Comparison of ENCODE assay signal across 9 cellular contexts in the genomic region with DNA sequence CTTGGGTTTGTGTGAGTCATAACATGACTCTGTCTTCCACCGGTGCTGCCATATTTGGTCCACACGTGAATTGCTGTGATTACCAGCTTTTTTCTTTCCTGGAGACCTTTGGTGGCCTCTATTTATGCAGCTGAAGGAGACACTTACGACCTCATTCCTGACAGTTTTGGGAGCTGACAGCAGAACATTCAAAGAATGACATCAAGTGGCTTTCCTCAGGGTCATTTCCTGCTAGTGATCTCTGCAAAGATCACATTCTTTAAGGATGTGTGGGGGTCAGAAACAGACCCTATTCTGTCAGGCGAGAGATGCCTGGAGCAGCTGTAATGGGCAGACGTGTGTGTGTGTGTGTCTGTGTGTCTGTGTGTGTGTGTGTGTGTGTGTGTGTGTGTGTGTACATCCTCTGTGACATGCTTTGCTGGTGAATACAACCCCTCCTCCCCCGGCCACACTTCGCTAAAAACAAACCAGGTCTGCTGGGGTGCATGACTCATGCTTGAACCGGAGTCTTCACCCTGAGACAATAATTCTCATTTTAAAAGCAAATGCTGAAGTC.
DNase-seq lines count a peak whose midpoint lies in the region; ATAC-seq, FAIRE-seq and TF ChIP-seq lines count a peak whose summit lies in the region.
"Had no signal": no experiment of that assay in that cellular context is flagged by ENCODE, and none has a peak within 500 bp of the region (broad histone marks: within the 10 kb centered on the region; RNA-seq: fewer than 3 reads in every experiment).

No MANE protein-coding gene starts in this region.

- no peak for TF ChIP-seq POLR2A in A549 (IDR thresholded peaks at IDR 0.05; ENCODE audit: low read length)
- TF ChIP-seq POLR2A in esophagus muscularis mucosa (IDR thresholded peaks at IDR 0.05; ENCODE audit: low read depth): no peak

- peak overlapping the region; percentile 73 for H3K27ac Mint-ChIP-seq in HFFc6
- H3K27ac Mint-ChIP-seq in activated CD4-positive, alpha-beta T cell treated with anti-CD3 and anti-CD28 coated beads, Interleukin-2, amount 10 ng/mL, durations not matched to agents 24 days and 14 days: peak overlapping the region; percentile 52

- H3K36me3 Mint-ChIP-seq in HFFc6 (ENCODE audit: low read depth): peaks cover 13% of the 10 kb centered on the region
- H3K36me3 Mint-ChIP-seq in activated CD4-positive, alpha-beta T cell treated with anti-CD3 and anti-CD28 coated beads, Interleukin-2, amount 10 ng/mL, durations not matched to agents 24 days and 14 days (ENCODE audit: low read depth): no peaks in the 10 kb centered on the region
- H3K36me3 Mint-ChIP-seq: brain had no signal

- ATAC-seq in A549: peak; percentile 59 to 64; a peak in 5 of 6 replicates

- peaks cover under 1% of the 10 kb centered on the region; the same call in 1 of the 3 replicates for H3K9me3 ChIP-seq in A549
- peaks cover 0 to 2% (median 0%) of the 10 kb centered on the region in 4 donors for H3K9me3 ChIP-seq in esophagus muscularis mucosa

- no peaks in the 10 kb centered on the region; the same call in 1 of the 2 replicates for H3K9me3 Mint-ChIP-seq in HFFc6
- H3K9me3 Mint-ChIP-seq in activated CD4-positive, alpha-beta T cell treated with anti-CD3 and anti-CD28 coated beads, Interleukin-2, amount 10 ng/mL, durations not matched to agents 24 days and 14 days: no peaks in the 10 kb centered on the region

- TF ChIP-seq CTCF in A549 (IDR thresholded peaks at IDR 0.05) (no peak), HFFc6 (IDR thresholded peaks at IDR 0.05) (no peak), fibroblast of villous mesenchyme (IDR thresholded peaks at IDR 0.05; ENCODE audit: insufficient read depth, low read depth, low read length) (no peak), esophagus muscularis mucosa (IDR thresholded peaks at IDR 0.05) (no peak)

- POLR2A ChIA-PET in A549 (lab: Yijun Ruan, JAX): no interaction called here

- H3K36me3 ChIP-seq in esophagus muscularis mucosa: no peaks in the 10 kb centered on the region

- 4% methylated on average over 6 of the region's 8 CpGs for WGBS in A549 (ENCODE audit: missing lambda C conversion rate)
- WGBS in esophagus muscularis mucosa: 44% methylated on average over 8 of the region's 8 CpGs

- H3K4me3 ChIP-seq in A549: no peak overlapping the region
- H3K4me3 ChIP-seq in fibroblast of villous mesenchyme (ENCODE audit: low read depth, low read length): no peak overlapping the region
- no peak overlapping the region for H3K4me3 ChIP-seq in esophagus muscularis mucosa

- H3K27me3 Mint-ChIP-seq in HFFc6 (ENCODE audit: insufficient read depth): peaks cover 2% of the 10 kb centered on the region
- H3K27me3 Mint-ChIP-seq in activated CD4-positive, alpha-beta T cell treated with anti-CD3 and anti-CD28 coated beads, Interleukin-2, amount 10 ng/mL, durations not matched to agents 24 days and 14 days: peaks cover 6% of the 10 kb centered on the region

- peak overlapping the region; percentile 80 to 89 for H3K27ac ChIP-seq in A549
- peak overlapping the region in 2 of 4 donors; percentile 10 to 14 for H3K27ac ChIP-seq in esophagus muscularis mucosa (replicated peaks in 1 of 4)

- H3K27me3 ChIP-seq in esophagus muscularis mucosa: no peaks in the 10 kb centered on the region

- intact Hi-C loops in activated CD4-positive, alpha-beta T cell treated with anti-CD3 and anti-CD28 coated beads, Interleukin-2, amount 10 ng/mL, durations not matched to agents 24 days and 14 days (cut with micrococcal nuclease): loop anchor here (10.0 kb wide), 1 partner anchor 262 kb away; no protein-coding TSS in a partner anchor
- intact Hi-C loops in esophagus muscularis mucosa (cut with DNase I): no loop called here

- peaks cover 51% of the 10 kb centered on the region for H3K4me1 ChIP-seq in A549
- peaks cover 28 to 42% (median 34%) of the 10 kb centered on the region in 4 donors for H3K4me1 ChIP-seq in esophagus muscularis mucosa

- H3K4me2 ChIP-seq in A549: peak overlapping the region; percentile 56

- no peak for FAIRE-seq in A549 (lab: Jason Lieb, UNC)

- peak overlapping the region; percentile 66 for H3K4me3 Mint-ChIP-seq in HFFc6
- H3K4me3 Mint-ChIP-seq in activated CD4-positive, alpha-beta T cell treated with anti-CD3 and anti-CD28 coated beads, Interleukin-2, amount 10 ng/mL, durations not matched to agents 24 days and 14 days: peak overlapping the region; percentile 3
- H3K4me3 Mint-ChIP-seq: brain had no signal

- TF ChIP-seq RAD21 in A549 (conservative IDR thresholded peaks at IDR 0.05 in 1 of 2, IDR thresholded peaks at IDR 0.05 in 1 of 2): no peak

- TF ChIP-seq EP300 in A549 (IDR thresholded peaks at IDR 0.05) (no peak), esophagus muscularis mucosa (IDR thresholded peaks at IDR 0.05) (no peak)

- peak; percentile 30 to 68 for DNase-seq in A549 (ENCODE audit: low read depth in 1 of 2, low spot score in 1 of 2)
- DNase-seq in HFFc6: peak; percentile 94
- DNase-seq in activated CD4-positive, alpha-beta T cell treated with anti-CD3 and anti-CD28 coated beads, Interleukin-2, amount 10 ng/mL, durations not matched to agents 24 days and 14 days: peak; percentile 85
- DNase-seq in fibroblast of villous mesenchyme (ENCODE audit: low read depth): peak; percentile 90
- DNase-seq in stimulated activated CD4-positive, alpha-beta T cell treated with anti-CD3 and anti-CD28 coated beads, Interleukin-4, amount 100 ng/mL, for 1 hour: peak; percentile 35
- no peak for DNase-seq in GOT3 (lab: John Stamatoyannopoulos, UW)
- no peak for DNase-seq in esophagus muscularis mucosa (ENCODE audit: extremely low spot score)
- no peak for DNase-seq in NCI-H1105 treated with DMSO at 0.1 percent for 48 hours (lab: John Stamatoyannopoulos, UW)

- H3K4me1 Mint-ChIP-seq in HFFc6 (ENCODE audit: low read depth): peaks cover 71% of the 10 kb centered on the region
- H3K4me1 Mint-ChIP-seq in activated CD4-positive, alpha-beta T cell treated with anti-CD3 and anti-CD28 coated beads, Interleukin-2, amount 10 ng/mL, durations not matched to agents 24 days and 14 days: peaks cover 13% of the 10 kb centered on the region

- CTCF ChIA-PET in A549 (lab: Yijun Ruan, JAX): interaction anchor here (0.6 to 4.2 kb wide), 6 partner anchors 64 to 953 kb away, joined by 3 to 49 read pairs (median 4); no protein-coding TSS in a partner anchor

TF ChIP-seq in A549, 52 proteins besides CTCF, POLR2A, EP300 and RAD21:
- no peak for TF ChIP-seq TFCP2L1 (CRISPR knock-in tag; IDR thresholded peaks at IDR 0.05)
- peak; percentile 7; the same call in 1 of the 3 replicates for TF ChIP-seq SMC3 (IDR thresholded peaks at IDR 0.05)
- no peak for TF ChIP-seq HES2 (IDR thresholded peaks at IDR 0.05)
- no peak for TF ChIP-seq BCL3 (IDR thresholded peaks at IDR 0.05)
- TF ChIP-seq NR3C1 (IDR thresholded peaks at IDR 0.05): no peak
- peak; percentile 35; the same call in 1 of the 2 replicates for TF ChIP-seq FOXS1 (CRISPR knock-in tag; IDR thresholded peaks at IDR 0.05)
- TF ChIP-seq GATA3 (IDR thresholded peaks at IDR 0.05; ENCODE audit: borderline replicate concordance): peak; percentile 74; the same call in 1 of the 2 replicates
- TF ChIP-seq, protein P1, sequence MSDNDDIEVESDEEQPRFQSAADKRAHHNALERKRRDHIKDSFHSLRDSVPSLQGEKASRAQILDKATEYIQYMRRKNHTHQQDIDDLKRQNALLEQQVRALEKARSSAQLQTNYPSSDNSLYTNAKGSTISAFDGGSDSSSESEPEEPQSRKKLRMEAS (IDR thresholded peaks at IDR 0.05): peak; percentile 48; the same call in 1 of the 2 replicates
- no peak for TF ChIP-seq TP53 (CRISPR knock-in tag; IDR thresholded peaks at IDR 0.05)
- no peak for TF ChIP-seq ZNF302 (CRISPR knock-in tag; IDR thresholded peaks at IDR 0.05)
- no peak for TF ChIP-seq FOSL2 (IDR thresholded peaks at IDR 0.05)
- peak; percentile 79 for TF ChIP-seq FOSL2 (CRISPR knock-in tag; IDR thresholded peaks at IDR 0.05)

Comparison
In these comparisons a context has a peak if more than half of its experiments do, and no peak if none do; other contexts are left out.
1. DNase-seq: peak in A549 (2 of 2), HFFc6 (single experiment), activated CD4-positive, alpha-beta T cell treated with anti-CD3 and anti-CD28 coated beads, Interleukin-2, amount 10 ng/mL, durations not matched to agents 24 days and 14 days (single experiment), fibroblast of villous mesenchyme (single experiment) and stimulated activated CD4-positive, alpha-beta T cell treated with anti-CD3 and anti-CD28 coated beads, Interleukin-4, amount 100 ng/mL, for 1 hour (single experiment); none in GOT3 (single experiment), esophagus muscularis mucosa (single experiment) and NCI-H1105 treated with DMSO at 0.1 percent for 48 hours (single experiment).